Comparison of ENCODE assay signal across 2 cellular contexts in the genomic region with DNA sequence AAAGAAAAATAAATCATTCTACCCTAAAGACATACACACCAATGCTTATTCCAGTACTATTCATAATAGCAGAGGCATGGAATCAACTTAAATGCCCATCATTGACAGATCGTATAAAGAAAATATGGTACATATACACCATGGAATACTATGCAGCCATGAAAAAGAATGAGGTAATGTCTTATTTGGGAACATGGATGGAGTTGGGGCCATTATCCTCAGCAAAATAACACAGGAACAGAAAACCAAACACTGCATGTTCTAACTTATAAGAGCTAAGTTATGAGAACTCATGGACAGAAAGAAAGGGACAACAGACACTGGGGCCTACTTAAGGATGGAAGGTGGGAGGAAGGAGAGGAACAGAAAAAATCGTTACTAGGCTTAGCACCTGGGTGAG.
TF ChIP-seq lines count a peak whose summit lies in the region.

No MANE protein-coding gene starts in this region.

TF ChIP-seq in A549, 52 proteins besides CTCF, POLR2A, EP300 and RAD21:
- no peak for TF ChIP-seq NFE2L2 (conservative IDR thresholded peaks at IDR 0.05; ENCODE audit: low read length)
- 0 out of 2 replicates have a peak, but pooled peaks have one; percentile 41 for TF ChIP-seq KDM1A (IDR thresholded peaks at IDR 0.05; ENCODE audit: low read depth)

TF ChIP-seq in H1, 55 proteins besides CTCF, POLR2A, EP300 and RAD21:
- TF ChIP-seq, protein P1, sequence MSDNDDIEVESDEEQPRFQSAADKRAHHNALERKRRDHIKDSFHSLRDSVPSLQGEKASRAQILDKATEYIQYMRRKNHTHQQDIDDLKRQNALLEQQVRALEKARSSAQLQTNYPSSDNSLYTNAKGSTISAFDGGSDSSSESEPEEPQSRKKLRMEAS (IDR thresholded peaks at IDR 0.05), result no peak
- TF ChIP-seq TCF12 (IDR thresholded peaks at IDR 0.05; ENCODE audit: low read depth, low read length) (no peak), KDM1A (IDR thresholded peaks at IDR 0.05; ENCODE audit: borderline replicate concordance, low read length) (peak; percentile 66; the same call in 1 of the 2 replicates), SAP30 (IDR thresholded peaks at IDR 0.05; ENCODE audit: insufficient read depth, insufficient replicate concordance, low read length) (no peak), BCL11A (IDR thresholded peaks at IDR 0.05; ENCODE audit: low read depth in 2 of 2, low read length in 2 of 2) (no peak), CHD2 (IDR thresholded peaks at IDR 0.05; ENCODE audit: low read length) (no peak), USF2 (IDR thresholded peaks at IDR 0.05; ENCODE audit: low read length) (no peak)
